Comparison of ENCODE assay signal across 8 cellular contexts in genomic region chrX:53093748-53094583, GRCh38. TPM values are rescaled to one million over a fixed set of nuclear protein-coding genes. Genes with fewer than 3 reads are reported as not detected.
DNase-seq lines count a peak whose midpoint lies in the region; TF ChIP-seq lines count a peak whose summit lies in the region.

KANTR (plus strand) TSS chrX:53094142; CDS start chrX:53124273, 30,131 bp downstream.

- no peaks in the 10 kb centered on the region for H3K9me3 Mint-ChIP-seq in activated naive CD4-positive, alpha-beta T cell treated with anti-CD3 and anti-CD28 coated beads, Interleukin-2, amount 50 U/mL, for 24 hours

- H3K36me3 ChIP-seq in SK-N-MC (ENCODE audit: insufficient read depth, low read length) (no peaks in the 10 kb centered on the region; the same call in 1 of the 2 replicates), testis (ENCODE audit: low read depth, missing control alignments) (no peaks in the 10 kb centered on the region)

- H3K27me3 Mint-ChIP-seq in activated naive CD4-positive, alpha-beta T cell treated with anti-CD3 and anti-CD28 coated beads, Interleukin-2, amount 50 U/mL, for 24 hours, result no peaks in the 10 kb centered on the region

- peak; percentile 14 for TF ChIP-seq POLR2A in testis (IDR thresholded peaks at IDR 0.05)

- H3K4me3 ChIP-seq in HFF-Myc (replicated peaks; ENCODE audit: low read depth, low read length), result peak within 1 kb of the TSS; percentile 76
- H3K4me3 ChIP-seq in SK-N-MC, result peak within 1 kb of the TSS; percentile 77
- peak within 1 kb of the TSS; percentile 63 to 77 for H3K4me3 ChIP-seq in testis

- H3K4me3 Mint-ChIP-seq in activated naive CD4-positive, alpha-beta T cell treated with anti-CD3 and anti-CD28 coated beads, Interleukin-2, amount 50 U/mL, for 24 hours, result peak within 1 kb of the TSS; percentile 89

- H3K9me3 ChIP-seq in SK-N-MC (ENCODE audit: low read depth, low read length), result no peaks in the 10 kb centered on the region
- no peaks in the 10 kb centered on the region for H3K9me3 ChIP-seq in testis

- intact Hi-C loops in testis (cut with DNase I; ENCODE audit: low total_unique reads), result no loop called here

- H3K4me1 Mint-ChIP-seq in activated naive CD4-positive, alpha-beta T cell treated with anti-CD3 and anti-CD28 coated beads, Interleukin-2, amount 50 U/mL, for 24 hours, result peaks cover 22% of the 10 kb centered on the region

- WGBS in testis, 2 donors, result 0% methylated on average over 10 to 32 of the region's 67 CpGs

- H3K27ac ChIP-seq in SK-N-MC (peak within 1 kb of the TSS; percentile 96), testis (peak within 1 kb of the TSS; percentile 79 to 88)

- TF ChIP-seq CTCF in HFF-Myc (IDR thresholded peaks at IDR 0.05; ENCODE audit: low read depth, low read length, missing control alignments) (no peak), testis (IDR thresholded peaks at IDR 0.05) (no peak)

- no peaks in the 10 kb centered on the region for H3K27me3 ChIP-seq in testis

- DNase-seq in GM04503 (ENCODE audit: low read depth) (peak; percentile 78), HFF-Myc (ENCODE audit: extremely low read depth, low read depth) (peak; percentile 74), NAMALWA (ENCODE audit: low spot score) (peak; percentile 94), SK-N-MC (ENCODE audit: low read depth, low spot score) (peak; percentile 77), globus pallidus (ENCODE audit: low spot score) (peak; percentile 89), non-pigmented ciliary epithelial cell (ENCODE audit: low read depth) (peak; percentile 71), testis (peak; percentile 93)

- H3K9ac ChIP-seq in SK-N-MC (ENCODE audit: insufficient read length), result peak within 1 kb of the TSS; percentile 73

- peaks cover 3% of the 10 kb centered on the region for H3K4me1 ChIP-seq in testis

- H3K27ac Mint-ChIP-seq in activated naive CD4-positive, alpha-beta T cell treated with anti-CD3 and anti-CD28 coated beads, Interleukin-2, amount 50 U/mL, for 24 hours, result peak within 1 kb of the TSS; percentile 88

- no peaks in the 10 kb centered on the region for H3K36me3 Mint-ChIP-seq in activated naive CD4-positive, alpha-beta T cell treated with anti-CD3 and anti-CD28 coated beads, Interleukin-2, amount 50 U/mL, for 24 hours

RNA-seq across cellular contexts. Expression of gene KANTR, which starts in this region (rescaled TPM):
- 10 to 100 TPM; 39.3 to 46.1 TPM for total RNA-seq in testis
- 3.0 TPM for polyA plus RNA-seq in testis (ENCODE audit: insufficient read depth, low read depth, low replicate concordance)

Comparison
In these comparisons a context has a peak if more than half of its experiments do, and no peak if none do; other contexts are left out.
1. Peak in every context shown above with its lines: DNase-seq, H3K4me3 ChIP-seq and H3K27ac ChIP-seq.